ENCODE assay signal across 8 cellular contexts in the genomic region with DNA sequence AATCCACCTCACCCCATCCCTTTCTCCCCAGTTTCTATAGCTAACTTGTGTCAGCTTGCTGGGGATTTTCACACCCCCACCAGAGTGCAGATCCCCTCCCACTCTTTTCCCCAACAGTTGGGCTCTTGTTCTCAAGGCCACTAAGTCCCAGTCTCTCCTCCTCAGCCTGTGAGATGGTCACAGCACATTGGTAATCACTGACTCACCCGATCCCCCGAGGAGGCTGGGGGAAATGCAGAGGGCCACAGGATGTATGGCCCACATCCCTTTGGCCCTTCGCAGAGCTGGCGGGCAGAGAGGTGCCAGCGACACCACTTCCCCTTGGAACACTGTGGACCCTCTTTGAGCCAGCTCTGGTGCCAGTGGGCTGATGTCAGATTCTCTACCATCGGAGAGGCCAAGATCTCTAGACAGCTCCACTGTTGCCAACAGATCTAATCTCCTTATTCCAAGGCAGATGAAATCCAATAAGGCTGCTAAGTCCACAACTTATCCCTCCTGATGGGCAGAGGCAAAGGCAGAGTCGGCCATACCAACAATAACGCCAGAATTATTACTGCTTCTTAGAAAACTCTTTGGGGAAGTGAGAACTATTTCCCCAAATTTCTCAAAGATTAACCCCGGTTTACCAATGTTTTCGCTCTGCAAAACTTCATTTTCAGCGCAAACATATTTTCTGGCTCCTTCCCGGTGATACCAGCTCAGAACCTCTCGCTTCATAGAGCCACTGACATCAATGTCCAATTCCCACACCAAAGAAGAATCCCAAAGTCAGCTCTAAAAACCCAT. TPM values are rescaled to one million over a fixed set of nuclear protein-coding genes. Genes with fewer than 3 reads are reported as not detected.
A peak's percentile ranks its signal among the peaks of the same experiment; 100 is the strongest.
DNase-seq lines count a peak whose midpoint lies in the region; ATAC-seq and TF ChIP-seq lines count a peak whose summit lies in the region.

No MANE protein-coding gene starts in this region.

- H3K27me3 ChIP-seq in tibial artery, result no peaks in the 10 kb centered on the region

- peaks cover 43 to 55% of the 10 kb centered on the region in 2 donors for H3K4me1 Mint-ChIP-seq in effector memory CD8-positive, alpha-beta T cell (ENCODE audit: low read depth in 2 of 2)

- no peaks in the 10 kb centered on the region for H3K27me3 Mint-ChIP-seq in effector memory CD8-positive, alpha-beta T cell

- peaks cover 5% of the 10 kb centered on the region for H3K36me3 Mint-ChIP-seq in effector memory CD8-positive, alpha-beta T cell (ENCODE audit: insufficient read depth)

- TF ChIP-seq POLR2A in GM18951 (IDR thresholded peaks at IDR 0.05; ENCODE audit: extremely low read depth, insufficient read depth, insufficient read length), result peak; percentile 69

- DNase-seq in A172 (ENCODE audit: low spot score) (peak; percentile 74), SW480 (ENCODE audit: low spot score) (peak; percentile 75), mucosa of gallbladder (ENCODE audit: low spot score) (peak; percentile 22), tibial artery (peak; percentile 39 to 77), T-helper 9 cell (no peak)
- no peak for DNase-seq in effector memory CD8-positive, alpha-beta T cell

- H3K4me3 ChIP-seq in tibial artery, result peak overlapping the region; percentile 83 to 97

- peak overlapping the region; percentile 83 to 88 for H3K27ac Mint-ChIP-seq in effector memory CD8-positive, alpha-beta T cell

- in situ Hi-C loops in GM18951 (cut with MboI; ENCODE audit: low sequenced_read_pairs, unreplicated experiment), result loop anchor here (5.0 kb wide), 1 partner anchor 53 kb away; no protein-coding TSS in a partner anchor

- peak overlapping the region; percentile 94 to 97 for H3K27ac ChIP-seq in tibial artery

- intact Hi-C loops in tibial artery (cut with DNase I; ENCODE audit: low total_unique reads), result loop anchor here (5.0 kb wide), 1 partner anchor 33 kb away; no protein-coding TSS in a partner anchor

- ATAC-seq in effector memory CD8-positive, alpha-beta T cell (replicated peaks), result no peak
- ATAC-seq in HG02588 (IDR thresholded peaks at IDR 0.05; ENCODE audit: unreplicated experiment), result no peak

- peaks cover 0 to 46% (median 25%) of the 10 kb centered on the region in 4 donors for H3K4me1 ChIP-seq in tibial artery

- no peaks in the 10 kb centered on the region for H3K9me3 ChIP-seq in tibial artery

- H3K9me3 Mint-ChIP-seq in effector memory CD8-positive, alpha-beta T cell, result no peaks in the 10 kb centered on the region

- TF ChIP-seq CTCF in tibial artery (IDR thresholded peaks at IDR 0.05), result no peak

- no peaks in the 10 kb centered on the region for H3K36me3 ChIP-seq in tibial artery

- peak overlapping the region; percentile 94 for H3K4me3 Mint-ChIP-seq in effector memory CD8-positive, alpha-beta T cell

RNA-seq across cellular contexts. Expression of a gene that starts 1.5 kb away (rescaled TPM):
- 16.4 and 16.6 TPM in 2 replicates for total RNA-seq in A172 (2014; rRNA removed; shearing (Covaris generic))
- 27.8 TPM for total RNA-seq in mucosa of gallbladder

RNA-seq across cellular contexts. Expression of a gene that starts 35.7 kb away (rescaled TPM):
- total RNA-seq in A172 (2014; rRNA removed; shearing (Covaris generic)), result 242 and 305 TPM in 2 replicates
- 901 TPM for total RNA-seq in mucosa of gallbladder

Comparison
In these comparisons a context has a peak if more than half of its experiments do, and no peak if none do; other contexts are left out.
1. DNase-seq: peak in A172 (single experiment), SW480 (single experiment), mucosa of gallbladder (single experiment) and tibial artery (2 of 2); none in effector memory CD8-positive, alpha-beta T cell (0 of 3) and T-helper 9 cell (single experiment).